In the genomic region with DNA sequence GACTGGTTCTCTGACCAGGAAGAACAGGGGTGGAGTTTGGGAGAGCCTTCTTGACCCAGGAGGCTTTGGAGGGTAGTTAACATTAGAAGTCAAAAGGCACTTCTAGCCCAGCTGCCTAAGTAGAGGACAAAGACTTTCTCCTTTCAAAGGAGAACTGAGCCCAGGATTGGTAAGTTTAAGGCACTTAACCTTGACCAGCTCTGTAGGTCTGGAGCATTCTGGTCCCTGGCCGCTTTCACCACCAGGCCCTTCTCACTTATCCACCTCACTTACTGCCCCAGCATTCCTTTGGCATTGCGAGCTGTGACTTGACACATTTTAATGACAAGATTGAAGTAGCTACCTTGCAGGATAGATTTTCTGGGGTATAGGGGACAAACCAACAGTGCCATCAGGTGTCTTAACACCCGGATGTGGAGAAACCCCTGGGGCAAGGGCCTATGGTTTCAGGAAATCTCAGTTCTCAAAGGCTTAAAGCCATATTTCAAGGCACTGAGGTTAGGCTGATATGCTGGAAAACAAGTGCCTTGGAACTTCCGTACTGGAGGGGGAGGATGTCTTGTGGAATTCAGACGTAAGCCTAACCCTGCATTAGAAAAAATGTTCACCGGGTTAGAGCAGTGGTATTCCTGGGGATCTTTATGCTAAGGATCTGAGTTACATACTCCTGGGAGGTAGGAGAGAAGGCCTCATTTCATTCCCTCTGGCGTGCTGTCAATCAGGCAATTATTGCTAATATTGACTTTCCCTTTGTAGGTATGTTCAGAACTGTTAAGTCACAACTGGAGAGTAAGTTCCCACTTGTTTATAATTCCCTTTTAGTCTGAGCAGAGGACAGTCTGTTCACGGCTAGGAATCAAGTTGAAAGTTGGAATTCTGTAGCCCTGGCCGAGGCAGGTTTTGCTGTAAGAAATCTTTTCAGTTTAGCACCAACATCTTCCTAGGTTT, we compare ENCODE assay signal across 13 cellular contexts. TPM values are rescaled to one million over a fixed set of nuclear protein-coding genes. Genes with fewer than 3 reads are reported as not detected.
DNase-seq lines count a peak whose midpoint lies in the region; ATAC-seq and TF ChIP-seq lines count a peak whose summit lies in the region.
"Had no signal": no experiment of that assay in that cellular context is flagged by ENCODE, and none has a peak within 500 bp of the region (broad histone marks: within the 10 kb centered on the region; RNA-seq: fewer than 3 reads in every experiment).

No MANE protein-coding gene starts in this region.

- peak overlapping the region in 2 of 3 donors; percentile 48 to 69 for H3K9ac ChIP-seq in skeletal muscle tissue (ENCODE audit: low read depth in 1 of 3, low read length in 3 of 3)

- no peak overlapping the region for H3K4me3 ChIP-seq in right atrium auricular region
- no peak overlapping the region for H3K4me3 ChIP-seq in skeletal muscle tissue (ENCODE audit: low read length in 3 of 3)
- H3K4me3 ChIP-seq: mucosa of descending colon had no signal

- no peak for ATAC-seq in activated CD8-positive, alpha-beta T cell treated with anti-CD3 and anti-CD28 coated beads for 36 hours
- ATAC-seq in activated CD8-positive, alpha-beta T cell treated with anti-CD3 and anti-CD28 coated beads, Interleukin-2, amount 10 ng/mL, durations not matched to agents 7 days and 5 days = no peak
- ATAC-seq: HCT116, mucosa of descending colon had no signal

- peaks cover 0 to 86% of the 10 kb centered on the region in 2 donors for H3K4me1 ChIP-seq in right atrium auricular region
- peaks cover 69 to 84% (median 69%) of the 10 kb centered on the region in 3 donors for H3K4me1 ChIP-seq in skeletal muscle tissue (ENCODE audit: control insufficient read depth in 3 of 3, insufficient read depth in 3 of 3, low read length in 3 of 3)

- H3K36me3 Mint-ChIP-seq in activated CD8-positive, alpha-beta T cell treated with anti-CD3 and anti-CD28 coated beads for 36 hours (ENCODE audit: low read depth) = peaks cover 24% of the 10 kb centered on the region
- H3K36me3 Mint-ChIP-seq in activated CD8-positive, alpha-beta T cell treated with anti-CD3 and anti-CD28 coated beads, Interleukin-2, amount 10 ng/mL, durations not matched to agents 7 days and 5 days (ENCODE audit: low read depth) = peaks cover 27% of the 10 kb centered on the region

- H3K4me3 Mint-ChIP-seq in activated CD8-positive, alpha-beta T cell treated with anti-CD3 and anti-CD28 coated beads for 36 hours = no peak overlapping the region
- no peak overlapping the region for H3K4me3 Mint-ChIP-seq in activated CD8-positive, alpha-beta T cell treated with anti-CD3 and anti-CD28 coated beads, Interleukin-2, amount 10 ng/mL, durations not matched to agents 7 days and 5 days

- H3K27ac ChIP-seq in right atrium auricular region = peak overlapping the region; percentile 50 to 90
- H3K27ac ChIP-seq in skeletal muscle tissue (ENCODE audit: low read depth, low read length) = peak overlapping the region; percentile 88

- no peak for TF ChIP-seq CTCF in activated CD8-positive, alpha-beta T cell treated with anti-CD3 and anti-CD28 coated beads for 36 hours (IDR thresholded peaks at IDR 0.05)
- no peak for TF ChIP-seq CTCF in right atrium auricular region (IDR thresholded peaks at IDR 0.05)

- POLR2A ChIA-PET in activated CD8-positive, alpha-beta T cell treated with anti-CD3 and anti-CD28 coated beads for 36 hours (lab: Charles Lee) = interaction anchor here (1.0 to 6.1 kb wide), 2 partner anchors 9 to 14 kb away, joined by 3 to 34 read pairs; a partner anchor contains a TSS
- POLR2A ChIA-PET in activated CD8-positive, alpha-beta T cell treated with anti-CD3 and anti-CD28 coated beads, Interleukin-2, amount 10 ng/mL, durations not matched to agents 7 days and 5 days (lab: Charles Lee) = interaction anchor here (1.6 to 4.0 kb wide), 2 partner anchors 12 to 22 kb away, joined by 3 to 20 read pairs; a partner anchor contains a TSS

- DNase-seq in activated CD8-positive, alpha-beta T cell treated with anti-CD3 and anti-CD28 coated beads for 36 hours = no peak
- DNase-seq in activated CD8-positive, alpha-beta T cell treated with anti-CD3 and anti-CD28 coated beads, Interleukin-2, amount 10 ng/mL, durations not matched to agents 7 days and 5 days = no peak
- DNase-seq in right atrium auricular region (ENCODE audit: low spot score) = no peak
- no peak for DNase-seq in posterior vena cava (ENCODE audit: low spot score)
- no peak for DNase-seq in OCI-M2 (lab: John Stamatoyannopoulos, UW; ENCODE audit: unreplicated experiment)
- DNase-seq: amygdala; effector CD8-positive, alpha-beta T cell; hippocampal formation; mucosa of descending colon; NCI-H2029; T-helper 2 cell had no signal

- H3K9me3 ChIP-seq in right atrium auricular region = no peaks in the 10 kb centered on the region
- H3K9me3 ChIP-seq in skeletal muscle tissue (ENCODE audit: control insufficient read depth in 3 of 3, low read length in 3 of 3) = no peaks in the 10 kb centered on the region
- H3K9me3 ChIP-seq: mucosa of descending colon had no signal

- no peaks in the 10 kb centered on the region for H3K9me3 Mint-ChIP-seq in activated CD8-positive, alpha-beta T cell treated with anti-CD3 and anti-CD28 coated beads for 36 hours
- no peaks in the 10 kb centered on the region for H3K9me3 Mint-ChIP-seq in activated CD8-positive, alpha-beta T cell treated with anti-CD3 and anti-CD28 coated beads, Interleukin-2, amount 10 ng/mL, durations not matched to agents 7 days and 5 days (ENCODE audit: insufficient read depth)

- H3K4me1 Mint-ChIP-seq in activated CD8-positive, alpha-beta T cell treated with anti-CD3 and anti-CD28 coated beads for 36 hours (ENCODE audit: low read depth) = peaks cover 46% of the 10 kb centered on the region
- peaks cover 27% of the 10 kb centered on the region for H3K4me1 Mint-ChIP-seq in activated CD8-positive, alpha-beta T cell treated with anti-CD3 and anti-CD28 coated beads, Interleukin-2, amount 10 ng/mL, durations not matched to agents 7 days and 5 days (ENCODE audit: low read depth)

- intact Hi-C loops in activated CD8-positive, alpha-beta T cell treated with anti-CD3 and anti-CD28 coated beads for 36 hours (cut with micrococcal nuclease) = no loop called here
- intact Hi-C loops in posterior vena cava (cut with DNase I) = no loop called here

- peaks cover 12% of the 10 kb centered on the region for H3K36me3 ChIP-seq in right atrium auricular region
- H3K36me3 ChIP-seq in skeletal muscle tissue (ENCODE audit: control insufficient read depth in 3 of 3, insufficient read depth in 3 of 3, low read length in 3 of 3) = peaks cover 3 to 14% (median 13%) of the 10 kb centered on the region in 3 donors

- no peaks in the 10 kb centered on the region for H3K27me3 ChIP-seq in right atrium auricular region
- H3K27me3 ChIP-seq in skeletal muscle tissue (ENCODE audit: control insufficient read depth in 3 of 3, insufficient read depth in 3 of 3, low read length in 3 of 3) = no peaks in the 10 kb centered on the region

- H3K27ac Mint-ChIP-seq in activated CD8-positive, alpha-beta T cell treated with anti-CD3 and anti-CD28 coated beads for 36 hours = peak overlapping the region; percentile 31
- H3K27ac Mint-ChIP-seq in activated CD8-positive, alpha-beta T cell treated with anti-CD3 and anti-CD28 coated beads, Interleukin-2, amount 10 ng/mL, durations not matched to agents 7 days and 5 days = no peak overlapping the region

- no peaks in the 10 kb centered on the region for H3K27me3 Mint-ChIP-seq in activated CD8-positive, alpha-beta T cell treated with anti-CD3 and anti-CD28 coated beads for 36 hours
- H3K27me3 Mint-ChIP-seq in activated CD8-positive, alpha-beta T cell treated with anti-CD3 and anti-CD28 coated beads, Interleukin-2, amount 10 ng/mL, durations not matched to agents 7 days and 5 days (ENCODE audit: low read depth) = no peaks in the 10 kb centered on the region

- CTCF ChIA-PET in activated CD8-positive, alpha-beta T cell treated with anti-CD3 and anti-CD28 coated beads for 36 hours (lab: Charles Lee) = no interaction called here
- CTCF ChIA-PET in activated CD8-positive, alpha-beta T cell treated with anti-CD3 and anti-CD28 coated beads, Interleukin-2, amount 10 ng/mL, durations not matched to agents 7 days and 5 days (lab: Charles Lee) = no interaction called here

RNA-seq across cellular contexts. Expression of a gene that starts 4.3 kb away (rescaled TPM):
- total RNA-seq in activated CD8-positive, alpha-beta T cell treated with anti-CD3 and anti-CD28 coated beads for 36 hours = 10 to 100 TPM; 25.4 to 29.1 TPM
- 10 to 100 TPM; 38.9 to 43.4 TPM for total RNA-seq in activated CD8-positive, alpha-beta T cell treated with anti-CD3 and anti-CD28 coated beads, Interleukin-2, amount 10 ng/mL, durations not matched to agents 7 days and 5 days
- 10 to 100 TPM in 1 of 2 donors, 1 to 10 TPM in 1; 8.9 to 11.1 TPM for total RNA-seq in right atrium auricular region
- total RNA-seq in skeletal muscle tissue = 31.8 TPM
- total RNA-seq in posterior vena cava = 10 to 100 TPM; 15.8 to 18.4 TPM

RNA-seq across cellular contexts. Expression of a gene that starts 5.0 kb away (rescaled TPM):
- 1 to 10 TPM; 1.0 to 1.2 TPM for total RNA-seq in activated CD8-positive, alpha-beta T cell treated with anti-CD3 and anti-CD28 coated beads for 36 hours
- 1 to 10 TPM; 1.7 to 1.9 TPM for total RNA-seq in activated CD8-positive, alpha-beta T cell treated with anti-CD3 and anti-CD28 coated beads, Interleukin-2, amount 10 ng/mL, durations not matched to agents 7 days and 5 days
- total RNA-seq in right atrium auricular region (10 to 100 TPM; 15.8 to 21.7 TPM), skeletal muscle tissue (4.7 TPM), posterior vena cava (10 to 100 TPM; 18.3 to 18.5 TPM)

RNA-seq across cellular contexts. Expression of a gene that starts 8.4 kb away (rescaled TPM):
- 10 to 100 TPM; 86.0 to 86.8 TPM for total RNA-seq in activated CD8-positive, alpha-beta T cell treated with anti-CD3 and anti-CD28 coated beads for 36 hours
- total RNA-seq in activated CD8-positive, alpha-beta T cell treated with anti-CD3 and anti-CD28 coated beads, Interleukin-2, amount 10 ng/mL, durations not matched to agents 7 days and 5 days = 10 to 100 TPM; 81.3 to 82.4 TPM
- total RNA-seq in right atrium auricular region = 10 to 100 TPM; 35.0 to 78.2 TPM
- total RNA-seq in skeletal muscle tissue = 24.0 TPM
- 10 to 100 TPM; 32.7 to 33.0 TPM for total RNA-seq in posterior vena cava

RNA-seq across cellular contexts. Expression of a gene that starts 12.0 kb away (rescaled TPM):
- total RNA-seq in activated CD8-positive, alpha-beta T cell treated with anti-CD3 and anti-CD28 coated beads for 36 hours = 100 to 1,000 TPM; 112 to 117 TPM
- 100 to 1,000 TPM in 1 of 2 experiments, 10 to 100 TPM in 1; 91.0 to 104 TPM for total RNA-seq in activated CD8-positive, alpha-beta T cell treated with anti-CD3 and anti-CD28 coated beads, Interleukin-2, amount 10 ng/mL, durations not matched to agents 7 days and 5 days
- 100 to 1,000 TPM; 109 to 194 TPM for total RNA-seq in right atrium auricular region
- total RNA-seq in skeletal muscle tissue = 74.1 TPM
- total RNA-seq in posterior vena cava = 10 to 100 TPM; 88.3 to 99.2 TPM

RNA-seq across cellular contexts. Expression of a gene that starts 23.3 kb away (rescaled TPM):
- 10 to 100 TPM; 28.0 to 29.4 TPM for total RNA-seq in activated CD8-positive, alpha-beta T cell treated with anti-CD3 and anti-CD28 coated beads for 36 hours
- 10 to 100 TPM; 72.0 to 74.4 TPM for total RNA-seq in activated CD8-positive, alpha-beta T cell treated with anti-CD3 and anti-CD28 coated beads, Interleukin-2, amount 10 ng/mL, durations not matched to agents 7 days and 5 days
- total RNA-seq in right atrium auricular region (10 to 100 TPM; 37.2 to 61.7 TPM), skeletal muscle tissue (17.7 TPM), posterior vena cava (10 to 100 TPM; 79.9 to 96.2 TPM)
